In genomic region chr12:31906581-31907286, GRCh38 we compare ENCODE assay signal across 16 cellular contexts.
A peak's percentile ranks its signal among the peaks of the same experiment; 100 is the strongest.
DNase-seq lines count a peak whose midpoint lies in the region; ATAC-seq and TF ChIP-seq lines count a peak whose summit lies in the region.
"Had no signal": no experiment of that assay in that cellular context is flagged by ENCODE, and none has a peak within 500 bp of the region (broad histone marks: within the 10 kb centered on the region; RNA-seq: fewer than 3 reads in every experiment).

No MANE protein-coding gene starts in this region.

- no peak for TF ChIP-seq CTCF in GM12864 (IDR thresholded peaks at IDR 0.05; ENCODE audit: low read depth, low read length, missing control alignments)

- H3K4me1 Mint-ChIP-seq in memory B cell: peaks cover 25% of the 10 kb centered on the region

- H3K4me3 Mint-ChIP-seq in memory B cell: peak overlapping the region; percentile 49
- H3K4me3 Mint-ChIP-seq: activated T-helper 1 cell treated with anti-CD3 and anti-CD28 coated beads, Interleukin-12 subunit alpha, Interleukin-12 subunit beta, Interleukin-2, Interleukin-4 antibody, amounts not matched to agents 30 ng/mL and 10 ng/mL and 1 ng/mL, durations not matched to agents 14 hours and 24 hours and 36 hours; central memory CD8-positive, alpha-beta T cell had no signal

- peaks cover 27% of the 10 kb centered on the region for H3K36me3 Mint-ChIP-seq in memory B cell

- H3K9me3 Mint-ChIP-seq in memory B cell: peaks cover 31% of the 10 kb centered on the region

- DNase-seq in GM12864 (ENCODE audit: low read depth) (peak; percentile 66), SKM-1 (lab: John Stamatoyannopoulos, UW; ENCODE audit: unreplicated experiment) (peak; percentile 79), memory B cell (ENCODE audit: low spot score in 2 of 2) (no peak), NCI-H187 (lab: John Stamatoyannopoulos, UW) (no peak), NCI-H1436 (lab: John Stamatoyannopoulos, UW) (no peak), NCI-H1694 treated with DMSO at 0.1 percent for 48 hours (lab: John Stamatoyannopoulos, UW) (no peak)
- DNase-seq: COR-L47; midbrain; MM.1S; NCI-H446 treated with DMSO at 0.1 percent for 48 hours; stimulated activated CD4-positive, alpha-beta T cell treated with anti-CD3 and anti-CD28 coated beads, Interleukin-4, amount 100 ng/mL, for 1 hour; substantia nigra had no signal

- H3K27me3 Mint-ChIP-seq in memory B cell: no peaks in the 10 kb centered on the region
- H3K27me3 Mint-ChIP-seq: central memory CD8-positive, alpha-beta T cell had no signal

- no peak overlapping the region for H3K4me3 ChIP-seq in GM12864 (ENCODE audit: low read depth, low read length)

- H3K27ac Mint-ChIP-seq in memory B cell: peak overlapping the region; percentile 93
- H3K27ac Mint-ChIP-seq: activated T-helper 1 cell treated with anti-CD3 and anti-CD28 coated beads, Interleukin-12 subunit alpha, Interleukin-12 subunit beta, Interleukin-2, Interleukin-4 antibody, amounts not matched to agents 30 ng/mL and 10 ng/mL and 1 ng/mL, durations not matched to agents 14 hours and 24 hours and 36 hours had no signal

- ATAC-seq in HG02852 (IDR thresholded peaks at IDR 0.05; ENCODE audit: unreplicated experiment) (peak; percentile 75), memory B cell (ENCODE audit: low read depth) (peak; percentile 83), GM18867 (IDR thresholded peaks at IDR 0.05; ENCODE audit: unreplicated experiment) (no peak)

Comparison
In these comparisons a context has a peak if more than half of its experiments do, and no peak if none do; other contexts are left out.
1. DNase-seq: peak in GM12864 (single experiment) and SKM-1 (single experiment); none in memory B cell (0 of 2), NCI-H187 (0 of 2), NCI-H1436 (single experiment) and NCI-H1694 treated with DMSO at 0.1 percent for 48 hours (single experiment).